2 cellular contexts compared by ENCODE assay signal in genomic region chr5:93461751-93462150, GRCh38.
TF ChIP-seq lines count a peak whose summit lies in the region.

No MANE protein-coding gene starts in this region.

TF ChIP-seq in IMR-90, 13 proteins besides CTCF, POLR2A, EP300 and RAD21:
- TF ChIP-seq RCOR1 (IDR thresholded peaks at IDR 0.05; ENCODE audit: insufficient replicate concordance, low read length), result no peak
- no peak for TF ChIP-seq MAFK (IDR thresholded peaks at IDR 0.05; ENCODE audit: low read depth, low read length)
- no peak for TF ChIP-seq MXI1 (IDR thresholded peaks at IDR 0.05; ENCODE audit: borderline replicate concordance, low read depth, low read length)
- TF ChIP-seq SMC3 (IDR thresholded peaks at IDR 0.05; ENCODE audit: low read depth, low read length), result no peak
- no peak for TF ChIP-seq BHLHE40 (IDR thresholded peaks at IDR 0.05; ENCODE audit: low read depth, low read length)
- TF ChIP-seq, protein P1, sequence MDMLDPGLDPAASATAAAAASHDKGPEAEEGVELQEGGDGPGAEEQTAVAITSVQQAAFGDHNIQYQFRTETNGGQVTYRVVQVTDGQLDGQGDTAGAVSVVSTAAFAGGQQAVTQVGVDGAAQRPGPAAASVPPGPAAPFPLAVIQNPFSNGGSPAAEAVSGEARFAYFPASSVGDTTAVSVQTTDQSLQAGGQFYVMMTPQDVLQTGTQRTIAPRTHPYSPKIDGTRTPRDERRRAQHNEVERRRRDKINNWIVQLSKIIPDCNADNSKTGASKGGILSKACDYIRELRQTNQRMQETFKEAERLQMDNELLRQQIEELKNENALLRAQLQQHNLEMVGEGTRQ (IDR thresholded peaks at IDR 0.05; ENCODE audit: low read depth, low read length), result no peak
- TF ChIP-seq, protein P2, sequence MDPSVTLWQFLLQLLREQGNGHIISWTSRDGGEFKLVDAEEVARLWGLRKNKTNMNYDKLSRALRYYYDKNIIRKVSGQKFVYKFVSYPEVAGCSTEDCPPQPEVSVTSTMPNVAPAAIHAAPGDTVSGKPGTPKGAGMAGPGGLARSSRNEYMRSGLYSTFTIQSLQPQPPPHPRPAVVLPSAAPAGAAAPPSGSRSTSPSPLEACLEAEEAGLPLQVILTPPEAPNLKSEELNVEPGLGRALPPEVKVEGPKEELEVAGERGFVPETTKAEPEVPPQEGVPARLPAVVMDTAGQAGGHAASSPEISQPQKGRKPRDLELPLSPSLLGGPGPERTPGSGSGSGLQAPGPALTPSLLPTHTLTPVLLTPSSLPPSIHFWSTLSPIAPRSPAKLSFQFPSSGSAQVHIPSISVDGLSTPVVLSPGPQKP (IDR thresholded peaks at IDR 0.05; ENCODE audit: borderline replicate concordance, low read depth, low read length), result no peak
- TF ChIP-seq CEBPB (IDR thresholded peaks at IDR 0.05; ENCODE audit: low read depth, low read length), result no peak
- TF ChIP-seq FOS (IDR thresholded peaks at IDR 0.05; ENCODE audit: low read depth, low read length), result no peak
- no peak for TF ChIP-seq NFE2L2 (IDR thresholded peaks at IDR 0.05; ENCODE audit: low read depth, low read length)
- no peak for TF ChIP-seq RFX5 (IDR thresholded peaks at IDR 0.05; ENCODE audit: low read depth, low read length)
- TF ChIP-seq MAZ (IDR thresholded peaks at IDR 0.05; ENCODE audit: borderline replicate concordance, low read depth, low read length), result no peak
- TF ChIP-seq CHD1 (IDR thresholded peaks at IDR 0.05; ENCODE audit: low read depth, low read length), result no peak

TF ChIP-seq in GM12878, 131 proteins besides CTCF, POLR2A, EP300 and RAD21:
- TF ChIP-seq MTA2 (IDR thresholded peaks at IDR 0.05; ENCODE audit: low read depth) (no peak), KLF5 (IDR thresholded peaks at IDR 0.05; ENCODE audit: partially characterized antibody) (no peak), PAX8 (IDR thresholded peaks at IDR 0.05) (no peak), FOXM1 (IDR thresholded peaks at IDR 0.05; ENCODE audit: low read depth, low read length) (no peak), RELA (IDR thresholded peaks at IDR 0.05; ENCODE audit: borderline replicate concordance, partially characterized antibody) (no peak), BRCA1 (IDR thresholded peaks at IDR 0.05; ENCODE audit: low read depth, low read length) (no peak), RB1 (IDR thresholded peaks at IDR 0.05; ENCODE audit: borderline replicate concordance) (no peak), JUNB (IDR thresholded peaks at IDR 0.05) (0 out of 2 replicates have a peak, but pooled peaks have one; percentile 25)
